In genomic region chr2:215900203-215900611, GRCh38 we compare ENCODE assay signal across 2 cellular contexts.
TF ChIP-seq lines count a peak whose summit lies in the region.

No MANE protein-coding gene starts in this region.

TF ChIP-seq in IMR-90, 13 proteins besides CTCF, POLR2A, EP300 and RAD21 (continued from another document):
- TF ChIP-seq MAFK (IDR thresholded peaks at IDR 0.05; ENCODE audit: low read depth, low read length) (no peak), NFE2L2 (IDR thresholded peaks at IDR 0.05; ENCODE audit: low read depth, low read length) (no peak)

TF ChIP-seq in liver, 16 proteins besides CTCF, POLR2A, EP300 and RAD21 (continued from another document):
- TF ChIP-seq ZBTB33 (IDR thresholded peaks at IDR 0.05) (peak; percentile 89), HNF4G (IDR thresholded peaks at IDR 0.05) (peak; percentile 55), REST (IDR thresholded peaks at IDR 0.05) (peak; percentile 86), JUND (IDR thresholded peaks at IDR 0.05) (peak; percentile 72 to 91)
TF ChIP-seq in liver: peak in this region for 14.
